1 cellular context compared by ENCODE assay signal in the genomic region with DNA sequence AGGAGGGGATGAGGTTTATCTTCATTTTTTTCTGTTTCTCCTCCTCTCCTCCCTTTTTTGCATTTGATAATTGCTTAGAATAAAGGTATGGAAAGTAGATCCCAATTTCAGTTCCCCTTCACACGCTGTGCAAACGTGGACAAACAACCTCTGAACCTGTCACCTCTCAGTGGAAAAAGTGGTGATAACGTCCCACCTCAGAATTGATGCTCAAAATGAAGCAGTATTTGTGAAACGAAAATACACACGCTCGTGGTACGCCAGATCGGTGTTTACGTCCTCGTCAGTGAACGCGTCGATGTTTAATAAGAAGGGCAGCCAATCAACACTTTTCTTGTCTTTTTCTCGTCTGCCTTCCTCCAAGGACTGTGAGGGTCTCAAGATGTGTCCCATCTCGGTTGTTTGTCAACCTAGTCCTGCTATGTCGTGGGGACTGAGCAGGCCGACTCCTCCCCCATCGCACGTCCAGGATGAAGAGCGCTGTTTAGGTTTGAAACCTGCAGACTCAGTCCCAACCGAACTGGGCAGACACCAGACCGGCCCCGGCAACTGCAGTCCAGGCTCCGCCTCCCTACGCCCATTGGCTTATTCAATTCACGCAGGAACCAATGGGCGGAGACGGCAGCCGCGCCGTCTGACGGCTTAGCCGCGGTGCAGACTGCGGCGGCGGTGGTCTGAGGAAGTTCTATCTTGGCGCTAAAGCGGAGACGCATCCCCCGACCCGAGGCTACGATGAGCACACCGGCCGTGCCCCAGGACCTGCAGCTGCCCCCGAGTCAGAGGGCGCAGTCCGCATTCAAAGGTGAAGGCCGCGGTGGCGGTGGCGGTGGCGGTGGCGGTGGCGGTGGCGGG.
A peak's percentile ranks its signal among the peaks of the same experiment; 100 is the strongest.
TF ChIP-seq lines count a peak whose summit lies in the region.

A gene with protein sequence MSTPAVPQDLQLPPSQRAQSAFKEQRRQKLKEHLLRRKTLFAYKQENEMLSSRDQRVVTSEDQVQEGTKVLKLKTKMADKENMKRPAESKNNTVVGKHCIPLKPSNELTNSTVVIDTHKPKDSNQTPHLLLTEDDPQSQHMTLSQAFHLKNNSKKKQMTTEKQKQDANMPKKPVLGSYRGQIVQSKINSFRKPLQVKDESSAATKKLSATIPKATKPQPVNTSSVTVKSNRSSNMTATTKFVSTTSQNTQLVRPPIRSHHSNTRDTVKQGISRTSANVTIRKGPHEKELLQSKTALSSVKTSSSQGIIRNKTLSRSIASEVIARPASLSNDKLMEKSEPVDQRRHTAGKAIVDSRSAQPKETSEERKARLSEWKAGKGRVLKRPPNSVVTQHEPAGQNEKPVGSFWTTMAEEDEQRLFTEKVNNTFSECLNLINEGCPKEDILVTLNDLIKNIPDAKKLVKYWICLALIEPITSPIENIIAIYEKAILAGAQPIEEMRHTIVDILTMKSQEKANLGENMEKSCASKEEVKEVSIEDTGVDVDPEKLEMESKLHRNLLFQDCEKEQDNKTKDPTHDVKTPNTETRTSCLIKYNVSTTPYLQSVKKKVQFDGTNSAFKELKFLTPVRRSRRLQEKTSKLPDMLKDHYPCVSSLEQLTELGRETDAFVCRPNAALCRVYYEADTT (plus strand): TSS at position 654 of the 852 bp plus-strand sequence. CDS start 79 bp downstream, at position 733.

TF ChIP-seq in HEK293, 187 proteins besides CTCF, POLR2A, EP300 and RAD21 (continued from another document and continues in another):
- TF ChIP-seq, protein P1, sequence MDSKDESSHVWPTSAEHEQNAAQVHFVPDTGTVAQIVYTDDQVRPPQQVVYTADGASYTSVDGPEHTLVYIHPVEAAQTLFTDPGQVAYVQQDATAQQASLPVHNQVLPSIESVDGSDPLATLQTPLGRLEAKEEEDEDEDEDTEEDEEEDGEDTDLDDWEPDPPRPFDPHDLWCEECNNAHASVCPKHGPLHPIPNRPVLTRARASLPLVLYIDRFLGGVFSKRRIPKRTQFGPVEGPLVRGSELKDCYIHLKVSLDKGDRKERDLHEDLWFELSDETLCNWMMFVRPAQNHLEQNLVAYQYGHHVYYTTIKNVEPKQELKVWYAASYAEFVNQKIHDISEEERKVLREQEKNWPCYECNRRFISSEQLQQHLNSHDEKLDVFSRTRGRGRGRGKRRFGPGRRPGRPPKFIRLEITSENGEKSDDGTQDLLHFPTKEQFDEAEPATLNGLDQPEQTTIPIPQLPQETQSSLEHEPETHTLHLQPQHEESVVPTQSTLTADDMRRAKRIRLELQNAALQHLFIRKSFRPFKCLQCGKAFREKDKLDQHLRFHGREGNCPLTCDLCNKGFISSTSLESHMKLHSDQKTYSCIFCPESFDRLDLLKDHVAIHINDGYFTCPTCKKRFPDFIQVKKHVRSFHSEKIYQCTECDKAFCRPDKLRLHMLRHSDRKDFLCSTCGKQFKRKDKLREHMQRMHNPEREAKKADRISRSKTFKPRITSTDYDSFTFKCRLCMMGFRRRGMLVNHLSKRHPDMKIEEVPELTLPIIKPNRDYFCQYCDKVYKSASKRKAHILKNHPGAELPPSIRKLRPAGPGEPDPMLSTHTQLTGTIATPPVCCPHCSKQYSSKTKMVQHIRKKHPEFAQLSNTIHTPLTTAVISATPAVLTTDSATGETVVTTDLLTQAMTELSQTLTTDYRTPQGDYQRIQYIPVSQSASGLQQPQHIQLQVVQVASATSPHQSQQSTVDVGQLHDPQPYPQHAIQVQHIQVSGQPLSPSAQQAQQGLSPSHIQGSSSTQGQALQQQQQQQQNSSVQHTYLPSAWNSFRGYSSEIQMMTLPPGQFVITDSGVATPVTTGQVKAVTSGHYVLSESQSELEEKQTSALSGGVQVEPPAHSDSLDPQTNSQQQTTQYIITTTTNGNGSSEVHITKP (tag by site-specific recombination; IDR thresholded peaks at IDR 0.05) = 0 out of 2 replicates have a peak, but pooled peaks have one; percentile 4
- TF ChIP-seq ZNF274 (IDR thresholded peaks at IDR 0.05; ENCODE audit: low read length) = no peak
- no peak for TF ChIP-seq ZNF274 (tag by site-specific recombination; IDR thresholded peaks at IDR 0.05; ENCODE audit: borderline replicate concordance)
- TF ChIP-seq ZNF677 (tag by site-specific recombination; IDR thresholded peaks at IDR 0.05) = no peak
- no peak for TF ChIP-seq ZFP41 (tag by site-specific recombination; IDR thresholded peaks at IDR 0.05; ENCODE audit: borderline replicate concordance)
- no peak for TF ChIP-seq ZNF114 (tag by site-specific recombination; IDR thresholded peaks at IDR 0.05)
- no peak for TF ChIP-seq IKZF3 (tag by site-specific recombination; IDR thresholded peaks at IDR 0.05)
- no peak for TF ChIP-seq ZNF776 (tag by site-specific recombination; IDR thresholded peaks at IDR 0.05; ENCODE audit: borderline replicate concordance)
- TF ChIP-seq, protein P2, sequence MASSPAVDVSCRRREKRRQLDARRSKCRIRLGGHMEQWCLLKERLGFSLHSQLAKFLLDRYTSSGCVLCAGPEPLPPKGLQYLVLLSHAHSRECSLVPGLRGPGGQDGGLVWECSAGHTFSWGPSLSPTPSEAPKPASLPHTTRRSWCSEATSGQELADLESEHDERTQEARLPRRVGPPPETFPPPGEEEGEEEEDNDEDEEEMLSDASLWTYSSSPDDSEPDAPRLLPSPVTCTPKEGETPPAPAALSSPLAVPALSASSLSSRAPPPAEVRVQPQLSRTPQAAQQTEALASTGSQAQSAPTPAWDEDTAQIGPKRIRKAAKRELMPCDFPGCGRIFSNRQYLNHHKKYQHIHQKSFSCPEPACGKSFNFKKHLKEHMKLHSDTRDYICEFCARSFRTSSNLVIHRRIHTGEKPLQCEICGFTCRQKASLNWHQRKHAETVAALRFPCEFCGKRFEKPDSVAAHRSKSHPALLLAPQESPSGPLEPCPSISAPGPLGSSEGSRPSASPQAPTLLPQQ (tag by site-specific recombination; IDR thresholded peaks at IDR 0.05) = no peak
- TF ChIP-seq ZNF302 (tag by site-specific recombination; IDR thresholded peaks at IDR 0.05; ENCODE audit: low read depth) = no peak
- TF ChIP-seq EGR2 (tag by site-specific recombination; IDR thresholded peaks at IDR 0.05; ENCODE audit: low read depth) = no peak
- TF ChIP-seq ZNF112 (tag by site-specific recombination; IDR thresholded peaks at IDR 0.05) = no peak
- TF ChIP-seq ZNF404 (tag by site-specific recombination; IDR thresholded peaks at IDR 0.05) = no peak
- peak; percentile 50; the same call in 1 of the 2 replicates for TF ChIP-seq ZBTB20 (tag by site-specific recombination; IDR thresholded peaks at IDR 0.05)
- TF ChIP-seq ZEB2 (tag by site-specific recombination; IDR thresholded peaks at IDR 0.05) = peak; percentile 53; the same call in 1 of the 2 replicates
- TF ChIP-seq, protein P3, sequence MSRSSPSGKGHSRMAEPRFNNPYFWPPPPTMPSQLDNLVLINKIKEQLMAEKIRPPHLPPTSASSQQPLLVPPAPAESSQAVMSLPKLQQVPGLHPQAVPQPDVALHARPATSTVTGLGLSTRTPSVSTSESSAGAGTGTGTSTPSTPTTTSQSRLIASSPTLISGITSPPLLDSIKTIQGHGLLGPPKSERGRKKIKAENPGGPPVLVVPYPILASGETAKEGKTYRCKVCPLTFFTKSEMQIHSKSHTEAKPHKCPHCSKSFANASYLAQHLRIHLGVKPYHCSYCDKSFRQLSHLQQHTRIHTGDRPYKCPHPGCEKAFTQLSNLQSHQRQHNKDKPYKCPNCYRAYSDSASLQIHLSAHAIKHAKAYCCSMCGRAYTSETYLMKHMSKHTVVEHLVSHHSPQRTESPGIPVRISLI (tag by site-specific recombination; IDR thresholded peaks at IDR 0.05) = peak; percentile 65; the same call in 1 of the 2 replicates
- TF ChIP-seq SP3 (tag by site-specific recombination; IDR thresholded peaks at IDR 0.05) = peak; percentile 48
- TF ChIP-seq ZNF169 (tag by site-specific recombination; IDR thresholded peaks at IDR 0.05) = no peak
- TF ChIP-seq ZNF366 (tag by site-specific recombination; conservative IDR thresholded peaks at IDR 0.05) = peak; percentile 58; the same call in 1 of the 2 replicates
- TF ChIP-seq ZXDB (tag by site-specific recombination; IDR thresholded peaks at IDR 0.05) = no peak
- no peak for TF ChIP-seq ZNF350 (tag by site-specific recombination; IDR thresholded peaks at IDR 0.05)
- TF ChIP-seq HOXD13 (CRISPR knock-in tag; IDR thresholded peaks at IDR 0.05; ENCODE audit: borderline replicate concordance) = 0 out of 2 replicates have a peak, but pooled peaks have one; percentile 39
- TF ChIP-seq ZNF561 (tag by site-specific recombination; IDR thresholded peaks at IDR 0.05; ENCODE audit: borderline replicate concordance) = peak; percentile 15; the same call in 1 of the 2 replicates
- TF ChIP-seq, protein P4, sequence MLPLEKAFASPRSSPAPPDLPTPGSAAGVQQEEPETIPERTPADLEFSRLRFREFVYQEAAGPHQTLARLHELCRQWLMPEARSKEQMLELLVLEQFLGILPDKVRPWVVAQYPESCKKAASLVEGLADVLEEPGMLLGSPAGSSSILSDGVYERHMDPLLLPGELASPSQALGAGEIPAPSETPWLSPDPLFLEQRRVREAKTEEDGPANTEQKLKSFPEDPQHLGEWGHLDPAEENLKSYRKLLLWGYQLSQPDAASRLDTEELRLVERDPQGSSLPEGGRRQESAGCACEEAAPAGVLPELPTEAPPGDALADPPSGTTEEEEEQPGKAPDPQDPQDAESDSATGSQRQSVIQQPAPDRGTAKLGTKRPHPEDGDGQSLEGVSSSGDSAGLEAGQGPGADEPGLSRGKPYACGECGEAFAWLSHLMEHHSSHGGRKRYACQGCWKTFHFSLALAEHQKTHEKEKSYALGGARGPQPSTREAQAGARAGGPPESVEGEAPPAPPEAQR (tag by site-specific recombination; IDR thresholded peaks at IDR 0.05) = no peak
- TF ChIP-seq, protein P5, sequence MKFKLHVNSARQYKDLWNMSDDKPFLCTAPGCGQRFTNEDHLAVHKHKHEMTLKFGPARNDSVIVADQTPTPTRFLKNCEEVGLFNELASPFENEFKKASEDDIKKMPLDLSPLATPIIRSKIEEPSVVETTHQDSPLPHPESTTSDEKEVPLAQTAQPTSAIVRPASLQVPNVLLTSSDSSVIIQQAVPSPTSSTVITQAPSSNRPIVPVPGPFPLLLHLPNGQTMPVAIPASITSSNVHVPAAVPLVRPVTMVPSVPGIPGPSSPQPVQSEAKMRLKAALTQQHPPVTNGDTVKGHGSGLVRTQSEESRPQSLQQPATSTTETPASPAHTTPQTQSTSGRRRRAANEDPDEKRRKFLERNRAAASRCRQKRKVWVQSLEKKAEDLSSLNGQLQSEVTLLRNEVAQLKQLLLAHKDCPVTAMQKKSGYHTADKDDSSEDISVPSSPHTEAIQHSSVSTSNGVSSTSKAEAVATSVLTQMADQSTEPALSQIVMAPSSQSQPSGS (tag by site-specific recombination; IDR thresholded peaks at IDR 0.05; ENCODE audit: low read depth) = no peak
- TF ChIP-seq ZNF785 (tag by site-specific recombination; IDR thresholded peaks at IDR 0.05) = no peak
- TF ChIP-seq, protein P6, sequence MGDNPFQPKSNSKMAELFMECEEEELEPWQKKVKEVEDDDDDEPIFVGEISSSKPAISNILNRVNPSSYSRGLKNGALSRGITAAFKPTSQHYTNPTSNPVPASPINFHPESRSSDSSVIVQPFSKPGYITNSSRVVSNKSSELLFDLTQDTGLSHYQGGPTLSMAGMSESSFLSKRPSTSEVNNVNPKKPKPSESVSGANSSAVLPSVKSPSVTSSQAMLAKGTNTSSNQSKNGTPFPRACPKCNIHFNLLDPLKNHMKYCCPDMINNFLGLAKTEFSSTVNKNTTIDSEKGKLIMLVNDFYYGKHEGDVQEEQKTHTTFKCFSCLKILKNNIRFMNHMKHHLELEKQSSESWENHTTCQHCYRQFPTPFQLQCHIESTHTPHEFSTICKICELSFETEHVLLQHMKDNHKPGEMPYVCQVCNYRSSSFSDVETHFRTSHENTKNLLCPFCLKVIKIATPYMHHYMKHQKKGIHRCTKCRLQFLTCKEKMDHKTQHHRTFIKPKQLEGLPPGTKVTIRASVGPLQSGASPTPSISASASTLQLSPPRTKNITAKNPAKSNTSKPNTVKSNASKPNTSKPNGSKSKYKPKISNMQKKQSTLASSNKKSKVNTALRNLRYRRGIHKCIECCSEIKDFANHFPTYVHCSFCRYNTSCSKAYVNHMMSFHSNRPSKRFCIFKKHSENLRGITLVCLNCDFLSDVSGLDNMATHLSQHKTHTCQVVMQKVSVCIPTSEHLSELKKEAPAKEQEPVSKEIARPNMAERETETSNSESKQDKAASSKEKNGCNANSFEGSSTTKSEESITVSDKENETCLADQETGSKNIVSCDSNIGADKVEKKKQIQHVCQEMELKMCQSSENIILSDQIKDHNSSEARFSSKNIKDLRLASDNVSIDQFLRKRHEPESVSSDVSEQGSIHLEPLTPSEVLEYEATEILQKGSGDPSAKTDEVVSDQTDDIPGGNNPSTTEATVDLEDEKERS (tag by site-specific recombination; IDR thresholded peaks at IDR 0.05) = no peak
- no peak for TF ChIP-seq ZNF184 (tag by site-specific recombination; IDR thresholded peaks at IDR 0.05)
- TF ChIP-seq OSR2 (tag by site-specific recombination; IDR thresholded peaks at IDR 0.05) = no peak
- TF ChIP-seq SP2 (tag by site-specific recombination; IDR thresholded peaks at IDR 0.05) = peak; percentile 65
- no peak for TF ChIP-seq ZBTB1 (tag by site-specific recombination; IDR thresholded peaks at IDR 0.05)
- TF ChIP-seq, protein P7, sequence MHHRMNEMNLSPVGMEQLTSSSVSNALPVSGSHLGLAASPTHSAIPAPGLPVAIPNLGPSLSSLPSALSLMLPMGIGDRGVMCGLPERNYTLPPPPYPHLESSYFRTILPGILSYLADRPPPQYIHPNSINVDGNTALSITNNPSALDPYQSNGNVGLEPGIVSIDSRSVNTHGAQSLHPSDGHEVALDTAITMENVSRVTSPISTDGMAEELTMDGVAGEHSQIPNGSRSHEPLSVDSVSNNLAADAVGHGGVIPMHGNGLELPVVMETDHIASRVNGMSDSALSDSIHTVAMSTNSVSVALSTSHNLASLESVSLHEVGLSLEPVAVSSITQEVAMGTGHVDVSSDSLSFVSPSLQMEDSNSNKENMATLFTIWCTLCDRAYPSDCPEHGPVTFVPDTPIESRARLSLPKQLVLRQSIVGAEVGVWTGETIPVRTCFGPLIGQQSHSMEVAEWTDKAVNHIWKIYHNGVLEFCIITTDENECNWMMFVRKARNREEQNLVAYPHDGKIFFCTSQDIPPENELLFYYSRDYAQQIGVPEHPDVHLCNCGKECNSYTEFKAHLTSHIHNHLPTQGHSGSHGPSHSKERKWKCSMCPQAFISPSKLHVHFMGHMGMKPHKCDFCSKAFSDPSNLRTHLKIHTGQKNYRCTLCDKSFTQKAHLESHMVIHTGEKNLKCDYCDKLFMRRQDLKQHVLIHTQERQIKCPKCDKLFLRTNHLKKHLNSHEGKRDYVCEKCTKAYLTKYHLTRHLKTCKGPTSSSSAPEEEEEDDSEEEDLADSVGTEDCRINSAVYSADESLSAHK (tag by site-specific recombination; IDR thresholded peaks at IDR 0.05) = no peak
- peak; percentile 52; the same call in 1 of the 2 replicates for TF ChIP-seq ZNF558 (tag by site-specific recombination; IDR thresholded peaks at IDR 0.05)
- no peak for TF ChIP-seq ZNF501 (tag by site-specific recombination; IDR thresholded peaks at IDR 0.05)
- TF ChIP-seq ZNF548 (tag by site-specific recombination; IDR thresholded peaks at IDR 0.05) = no peak
- TF ChIP-seq ZNF621 (tag by site-specific recombination; IDR thresholded peaks at IDR 0.05) = no peak
- TF ChIP-seq, protein P8, sequence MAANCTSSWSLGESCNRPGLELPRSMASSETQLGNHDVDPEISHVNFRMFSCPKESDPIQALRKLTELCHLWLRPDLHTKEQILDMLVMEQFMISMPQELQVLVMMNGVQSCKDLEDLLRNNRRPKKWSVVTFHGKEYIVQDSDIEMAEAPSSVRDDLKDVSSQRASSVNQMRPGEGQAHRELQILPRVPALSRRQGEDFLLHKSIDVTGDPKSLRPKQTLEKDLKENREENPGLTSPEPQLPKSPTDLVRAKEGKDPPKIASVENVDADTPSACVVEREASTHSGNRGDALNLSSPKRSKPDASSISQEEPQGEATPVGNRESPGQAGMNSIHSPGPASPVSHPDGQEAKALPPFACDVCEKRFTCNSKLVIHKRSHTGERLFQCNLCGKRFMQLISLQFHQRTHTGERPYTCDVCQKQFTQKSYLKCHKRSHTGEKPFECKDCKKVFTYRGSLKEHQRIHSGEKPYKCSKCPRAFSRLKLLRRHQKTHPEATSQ (tag by site-specific recombination; IDR thresholded peaks at IDR 0.05) = no peak
- TF ChIP-seq KLF7 (tag by site-specific recombination; IDR thresholded peaks at IDR 0.05; ENCODE audit: borderline replicate concordance) = no peak
